19 cellular contexts compared by ENCODE assay signal in the genomic region with DNA sequence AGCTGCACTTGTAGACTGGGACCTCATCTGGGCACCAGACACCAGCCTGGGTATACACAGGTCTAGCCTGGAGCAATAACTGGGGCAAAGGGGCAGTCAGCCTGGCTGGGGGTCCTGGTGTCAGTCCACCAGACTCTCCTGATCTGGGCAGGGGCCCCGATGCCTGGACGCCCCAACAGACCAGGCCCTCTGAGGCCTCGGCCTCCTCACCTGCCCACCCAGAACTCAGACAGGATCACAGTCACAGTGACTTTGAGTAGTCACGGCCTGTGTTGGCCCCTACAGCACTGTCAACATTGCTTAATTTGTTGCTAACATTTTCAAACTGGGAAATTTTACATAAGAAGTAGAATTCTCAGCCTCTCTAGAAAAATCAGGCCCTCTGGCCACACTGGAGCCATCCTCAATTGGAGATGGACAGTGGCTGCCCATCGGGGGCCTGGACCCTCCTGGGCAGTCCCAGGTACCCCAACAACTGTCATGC. TPM values are rescaled to one million over a fixed set of nuclear protein-coding genes. Genes with fewer than 3 reads are reported as not detected.
DNase-seq lines count a peak whose midpoint lies in the region; ATAC-seq and TF ChIP-seq lines count a peak whose summit lies in the region.
"Had no signal": no experiment of that assay in that cellular context is flagged by ENCODE, and none has a peak within 500 bp of the region (broad histone marks: within the 10 kb centered on the region; RNA-seq: fewer than 3 reads in every experiment).

No MANE protein-coding gene starts in this region.

- CTCF ChIA-PET in GM10248 (lab: Yijun Ruan, JAX), result interaction anchor here (2.5 to 5.4 kb wide), 6 partner anchors 10 to 106 kb away, joined by 10 to 98 read pairs (median 46); partner anchors contain the start of genes GLYCTK, PPM1M and WDR82

- peak overlapping the region; percentile 81 for H3K4me2 ChIP-seq in BLaER1
- H3K4me2 ChIP-seq: smooth muscle cell had no signal

- H3K36me3 ChIP-seq in BLaER1 (peaks cover 52% of the 10 kb centered on the region), lower lobe of right lung (peaks cover 65% of the 10 kb centered on the region)
- peaks cover 63% of the 10 kb centered on the region for H3K36me3 ChIP-seq in CD4-positive, CD25-positive, alpha-beta regulatory T cell (ENCODE audit: control insufficient read depth, insufficient read depth, low read length)
- H3K36me3 ChIP-seq: uterus had no signal

- H3K4me3 ChIP-seq in BLaER1 (peak overlapping the region; percentile 47; the same call in 1 of the 2 replicates), lower lobe of right lung (no peak overlapping the region)
- H3K4me3 ChIP-seq in CD4-positive, CD25-positive, alpha-beta regulatory T cell (ENCODE audit: low read depth, low read length), result no peak overlapping the region
- H3K4me3 ChIP-seq: gastroesophageal sphincter, smooth muscle cell, stomach, uterus had no signal

- H3K9me3 ChIP-seq in BLaER1 (no peaks in the 10 kb centered on the region), lower lobe of right lung (no peaks in the 10 kb centered on the region)
- H3K9me3 ChIP-seq in CD4-positive, CD25-positive, alpha-beta regulatory T cell (ENCODE audit: control insufficient read depth in 2 of 2, low read length in 2 of 2), result no peaks in the 10 kb centered on the region
- H3K9me3 ChIP-seq: gastroesophageal sphincter, stomach, uterus had no signal

- peaks cover 40% of the 10 kb centered on the region for H4K20me1 ChIP-seq in BLaER1

- peaks cover 95% of the 10 kb centered on the region for H3K4me1 ChIP-seq in BLaER1
- H3K4me1 ChIP-seq in CD4-positive, CD25-positive, alpha-beta regulatory T cell (ENCODE audit: control insufficient read depth, insufficient read depth, low read length, poor library complexity, severe bottlenecking), result peaks cover 62% of the 10 kb centered on the region
- peaks cover 40% of the 10 kb centered on the region for H3K4me1 ChIP-seq in lower lobe of right lung

- H3K36me3 Mint-ChIP-seq in CD4-positive, CD25-positive, alpha-beta regulatory T cell, result peaks cover 18% of the 10 kb centered on the region
- peaks cover 48% of the 10 kb centered on the region for H3K36me3 Mint-ChIP-seq in activated T-helper 2 cell treated with anti-CD3 and anti-CD28 coated beads, Interferon-gamma antibody, Interleukin-2, Interleukin-4, amounts not matched to agents 10 μg/mL and 5 μg/mL and 100 μg/mL, durations not matched to agents 14 hours and 24 hours and 36 hours (ENCODE audit: low read depth)

- H3K27me3 ChIP-seq in BLaER1 (no peaks in the 10 kb centered on the region), lower lobe of right lung (ENCODE audit: low read depth) (no peaks in the 10 kb centered on the region)
- H3K27me3 ChIP-seq in CD4-positive, CD25-positive, alpha-beta regulatory T cell (ENCODE audit: control insufficient read depth, insufficient read depth, low read length), result no peaks in the 10 kb centered on the region
- H3K27me3 ChIP-seq: gastroesophageal sphincter, stomach, uterus had no signal

- intact Hi-C loops in activated T-helper 2 cell treated with anti-CD3 and anti-CD28 coated beads, Interferon-gamma antibody, Interleukin-2, Interleukin-4, amounts not matched to agents 10 μg/mL and 5 μg/mL and 100 μg/mL, durations not matched to agents 14 hours and 24 hours and 36 hours (cut with micrococcal nuclease), result no loop called here
- intact Hi-C loops in lower lobe of right lung (cut with DNase I), result loop anchor here (10.0 kb wide), 1 partner anchor 102 kb away; no protein-coding TSS in a partner anchor

- ATAC-seq in CD4-positive, CD25-positive, alpha-beta regulatory T cell (ENCODE audit: low read depth in 2 of 2), result no peak
- no peak for ATAC-seq in lower lobe of right lung
- ATAC-seq: gastroesophageal sphincter had no signal

- no peak for DNase-seq in CD4-positive, CD25-positive, alpha-beta regulatory T cell
- DNase-seq in activated T-helper 2 cell treated with anti-CD3 and anti-CD28 coated beads, Interferon-gamma antibody, Interleukin-2, Interleukin-4, amounts not matched to agents 10 μg/mL and 5 μg/mL and 100 μg/mL, durations not matched to agents 14 hours and 24 hours and 36 hours (ENCODE audit: low spot score), result no peak
- DNase-seq in lower lobe of right lung (peak; percentile 30), HK-2 (ENCODE audit: unreplicated experiment) (no peak), GM10248 (ENCODE audit: extremely low spot score) (no peak), cerebellar cortex (ENCODE audit: low spot score) (no peak)
- DNase-seq: EL, NCI-H1105, NCI-H2171 treated with DMSO at 0.1 percent for 48 hours, SIG-M5, stomach, T-helper 9 cell, uterus had no signal

- no peaks in the 10 kb centered on the region for H3K27me3 Mint-ChIP-seq in CD4-positive, CD25-positive, alpha-beta regulatory T cell
- no peaks in the 10 kb centered on the region for H3K27me3 Mint-ChIP-seq in activated T-helper 2 cell treated with anti-CD3 and anti-CD28 coated beads, Interferon-gamma antibody, Interleukin-2, Interleukin-4, amounts not matched to agents 10 μg/mL and 5 μg/mL and 100 μg/mL, durations not matched to agents 14 hours and 24 hours and 36 hours (ENCODE audit: low read depth)
- H3K27me3 Mint-ChIP-seq: IgD-negative memory B cell had no signal

- H3K4me3 Mint-ChIP-seq in CD4-positive, CD25-positive, alpha-beta regulatory T cell, result peak overlapping the region in 3 of 4 donors; percentile 28 to 63 (median 38)
- H3K4me3 Mint-ChIP-seq in activated T-helper 2 cell treated with anti-CD3 and anti-CD28 coated beads, Interferon-gamma antibody, Interleukin-2, Interleukin-4, amounts not matched to agents 10 μg/mL and 5 μg/mL and 100 μg/mL, durations not matched to agents 14 hours and 24 hours and 36 hours (ENCODE audit: low read depth), result no peak overlapping the region

- peak overlapping the region; percentile 67 for H3K9ac ChIP-seq in BLaER1

- TF ChIP-seq CTCF in lower lobe of right lung (IDR thresholded peaks at IDR 0.05), result no peak
- no peak for TF ChIP-seq CTCF in GM10248 (IDR thresholded peaks at IDR 0.05; ENCODE audit: control extremely low read depth, extremely low read depth, low read depth, missing control alignments)

- POLR2A ChIA-PET in GM10248 (lab: Yijun Ruan, JAX), result interaction anchor here (0.7 kb wide), 1 partner anchor 155 kb away, joined by 12 read pairs; no protein-coding TSS in a partner anchor

- peak overlapping the region in 2 of 3 donors; percentile 26 to 81 for H3K27ac Mint-ChIP-seq in CD4-positive, CD25-positive, alpha-beta regulatory T cell
- peak overlapping the region; percentile 17 for H3K27ac Mint-ChIP-seq in activated T-helper 2 cell treated with anti-CD3 and anti-CD28 coated beads, Interferon-gamma antibody, Interleukin-2, Interleukin-4, amounts not matched to agents 10 μg/mL and 5 μg/mL and 100 μg/mL, durations not matched to agents 14 hours and 24 hours and 36 hours

- peaks cover 0 to 74% (median 30%) of the 10 kb centered on the region in 4 donors for H3K4me1 Mint-ChIP-seq in CD4-positive, CD25-positive, alpha-beta regulatory T cell
- H3K4me1 Mint-ChIP-seq in activated T-helper 2 cell treated with anti-CD3 and anti-CD28 coated beads, Interferon-gamma antibody, Interleukin-2, Interleukin-4, amounts not matched to agents 10 μg/mL and 5 μg/mL and 100 μg/mL, durations not matched to agents 14 hours and 24 hours and 36 hours (ENCODE audit: low read depth), result peaks cover 26% of the 10 kb centered on the region

- H3K27ac ChIP-seq in BLaER1 (peak overlapping the region; percentile 86), lower lobe of right lung (no peak overlapping the region)
- H3K27ac ChIP-seq in CD4-positive, CD25-positive, alpha-beta regulatory T cell (ENCODE audit: insufficient read depth, low read length, poor library complexity, severe bottlenecking), result no peak overlapping the region
- H3K27ac ChIP-seq: uterus had no signal

- no peaks in the 10 kb centered on the region for H3K9me3 Mint-ChIP-seq in CD4-positive, CD25-positive, alpha-beta regulatory T cell
- H3K9me3 Mint-ChIP-seq in activated T-helper 2 cell treated with anti-CD3 and anti-CD28 coated beads, Interferon-gamma antibody, Interleukin-2, Interleukin-4, amounts not matched to agents 10 μg/mL and 5 μg/mL and 100 μg/mL, durations not matched to agents 14 hours and 24 hours and 36 hours, result no peaks in the 10 kb centered on the region
- H3K9me3 Mint-ChIP-seq: IgD-negative memory B cell had no signal

RNA-seq across cellular contexts. Expression of gene TWF2, which starts 5.8 kb away (rescaled TPM):
- 62.4 TPM for total RNA-seq in CD4-positive, CD25-positive, alpha-beta regulatory T cell
- polyA plus RNA-seq in CD4-positive, CD25-positive, alpha-beta regulatory T cell, result 100 to 1,000 TPM; 116 to 142 (median 131) TPM
- 89.7 and 91.1 TPM in 2 replicates for total RNA-seq in activated T-helper 2 cell treated with anti-CD3 and anti-CD28 coated beads, Interferon-gamma antibody, Interleukin-2, Interleukin-4, amounts not matched to agents 10 μg/mL and 5 μg/mL and 100 μg/mL, durations not matched to agents 14 hours and 24 hours and 36 hours
- total RNA-seq in lower lobe of right lung, result 62.2 TPM

RNA-seq across cellular contexts. Expression of gene TLR9, which starts 7.7 kb away (rescaled TPM):
- 0.27 TPM for total RNA-seq in CD4-positive, CD25-positive, alpha-beta regulatory T cell
- under 1 TPM in 1 of 4 donors, not detected in 3; 0.16 TPM for polyA plus RNA-seq in CD4-positive, CD25-positive, alpha-beta regulatory T cell
- total RNA-seq in activated T-helper 2 cell treated with anti-CD3 and anti-CD28 coated beads, Interferon-gamma antibody, Interleukin-2, Interleukin-4, amounts not matched to agents 10 μg/mL and 5 μg/mL and 100 μg/mL, durations not matched to agents 14 hours and 24 hours and 36 hours, result 0.32 and 0.50 TPM in 2 replicates
- total RNA-seq in lower lobe of right lung, result 1.0 TPM
- total RNA-seq: endothelial cell of umbilical vein, gastroesophageal sphincter, H4, stomach had no signal
- polyA plus RNA-seq: endothelial cell of umbilical vein, smooth muscle cell had no signal

RNA-seq across cellular contexts. Expression of gene PPM1M, which starts 12.4 kb away (rescaled TPM):
- 80.7 TPM for total RNA-seq in CD4-positive, CD25-positive, alpha-beta regulatory T cell
- polyA plus RNA-seq in CD4-positive, CD25-positive, alpha-beta regulatory T cell, result 100 to 1,000 TPM in 1 of 4 donors, 10 to 100 TPM in 3; 55.5 to 104 (median 74.9) TPM
- total RNA-seq in activated T-helper 2 cell treated with anti-CD3 and anti-CD28 coated beads, Interferon-gamma antibody, Interleukin-2, Interleukin-4, amounts not matched to agents 10 μg/mL and 5 μg/mL and 100 μg/mL, durations not matched to agents 14 hours and 24 hours and 36 hours, result 44.7 and 46.4 TPM in 2 replicates
- 53.4 TPM for total RNA-seq in lower lobe of right lung

RNA-seq across cellular contexts. Expression of gene ALAS1, which starts 35.2 kb away (rescaled TPM):
- 17.1 TPM for total RNA-seq in CD4-positive, CD25-positive, alpha-beta regulatory T cell
- 10 to 100 TPM; 22.4 to 41.4 (median 34.2) TPM for polyA plus RNA-seq in CD4-positive, CD25-positive, alpha-beta regulatory T cell
- total RNA-seq in activated T-helper 2 cell treated with anti-CD3 and anti-CD28 coated beads, Interferon-gamma antibody, Interleukin-2, Interleukin-4, amounts not matched to agents 10 μg/mL and 5 μg/mL and 100 μg/mL, durations not matched to agents 14 hours and 24 hours and 36 hours, result 117 and 123 TPM in 2 replicates
- total RNA-seq in lower lobe of right lung, result 103 TPM

RNA-seq across cellular contexts. Expression of gene WDR82, which starts 45.3 kb away (rescaled TPM):
- total RNA-seq in CD4-positive, CD25-positive, alpha-beta regulatory T cell, result 116 TPM
- 100 to 1,000 TPM in 2 of 4 donors, 10 to 100 TPM in 2; 85.9 to 111 (median 103) TPM for polyA plus RNA-seq in CD4-positive, CD25-positive, alpha-beta regulatory T cell
- 101 and 103 TPM in 2 replicates for total RNA-seq in activated T-helper 2 cell treated with anti-CD3 and anti-CD28 coated beads, Interferon-gamma antibody, Interleukin-2, Interleukin-4, amounts not matched to agents 10 μg/mL and 5 μg/mL and 100 μg/mL, durations not matched to agents 14 hours and 24 hours and 36 hours
- 60.2 TPM for total RNA-seq in lower lobe of right lung
